In genomic region chr6:132512342-132512637, GRCh38 we compare ENCODE assay signal across 8 cellular contexts. TPM values are rescaled to one million over a fixed set of nuclear protein-coding genes. Genes with fewer than 3 reads are reported as not detected.
A peak's percentile ranks its signal among the peaks of the same experiment; 100 is the strongest.
DNase-seq lines count a peak whose midpoint lies in the region; ATAC-seq and TF ChIP-seq lines count a peak whose summit lies in the region.

No MANE protein-coding gene starts in this region.

- peaks cover 0 to 2% of the 10 kb centered on the region in 2 donors for H3K4me1 ChIP-seq in esophagus (ENCODE audit: control insufficient read depth in 2 of 2, insufficient read depth in 2 of 2, low read length in 1 of 2)

- TF ChIP-seq CTCF in GM06990 (IDR thresholded peaks at IDR 0.05; ENCODE audit: insufficient read depth, low read length, poor library complexity, severe bottlenecking): no peak
- TF ChIP-seq CTCF in GM13976 (IDR thresholded peaks at IDR 0.05; ENCODE audit: borderline replicate concordance, control extremely low read depth, extremely low read depth, insufficient read depth, missing control alignments): no peak

- 0 to 1% methylated on average over 7 of the region's 7 CpGs for WGBS in esophagus, 2 donors

- H3K9me3 ChIP-seq in esophagus (ENCODE audit: control insufficient read depth in 2 of 2, insufficient read depth in 1 of 2, low read depth in 1 of 2, low read length in 1 of 2): no peaks in the 10 kb centered on the region

- DNase-seq in GM06990 (ENCODE audit: extremely low read depth, insufficient read length) (no peak), SIG-M5 (lab: John Stamatoyannopoulos, UW) (peak; percentile 69), pons (ENCODE audit: low spot score) (peak; percentile 74), GM13976 (ENCODE audit: low spot score) (no peak), cerebellar nuclear complex (lab: John Stamatoyannopoulos, UW) (no peak), NCI-H446 treated with DMSO at 0.1 percent for 48 hours (lab: John Stamatoyannopoulos, UW) (no peak)

- in situ Hi-C loops in GM13976 (cut with MboI; ENCODE audit: low sequenced_read_pairs, unreplicated experiment): no loop called here

- ATAC-seq in HG03565 (IDR thresholded peaks at IDR 0.05; ENCODE audit: unreplicated experiment): no peak

- H3K27me3 ChIP-seq in GM06990 (replicated peaks; ENCODE audit: control insufficient read depth, insufficient read depth, low read length) (no peaks in the 10 kb centered on the region), esophagus (ENCODE audit: control insufficient read depth in 1 of 2, insufficient read depth in 2 of 2, low read length in 2 of 2) (no peaks in the 10 kb centered on the region)

- H3K4me3 ChIP-seq in GM06990 (replicated peaks; ENCODE audit: low read depth, low read length) (peak overlapping the region; percentile 84), esophagus (ENCODE audit: low read depth in 1 of 2, low read length in 2 of 2) (peak overlapping the region; percentile 74 to 88)

- peak overlapping the region; percentile 45 to 88 for H3K27ac ChIP-seq in esophagus (ENCODE audit: low read depth in 2 of 2, low read length in 1 of 2)

- peaks cover 5% of the 10 kb centered on the region for H3K36me3 ChIP-seq in GM06990 (ENCODE audit: control insufficient read depth, insufficient read depth, low read length)
- no peaks in the 10 kb centered on the region for H3K36me3 ChIP-seq in esophagus (ENCODE audit: control insufficient read depth in 2 of 2, insufficient read depth in 2 of 2, low read length in 1 of 2)

RNA-seq across cellular contexts. Expression of gene STX7, which starts 0.6 kb away (rescaled TPM):
- polyA plus RNA-seq in esophagus: 10 to 100 TPM in 1 of 2 donors, 1 to 10 TPM in 1; 9.0 to 19.2 TPM

RNA-seq across cellular contexts. Expression of gene TAAR9, which starts 25.8 kb away (rescaled TPM):
- not detected for polyA plus RNA-seq in esophagus

RNA-seq across cellular contexts. Expression of gene TAAR8, which starts 40.2 kb away (rescaled TPM):
- not detected for polyA plus RNA-seq in esophagus

RNA-seq across cellular contexts. Expression of gene TAAR6, which starts 57.8 kb away (rescaled TPM):
- not detected for polyA plus RNA-seq in esophagus

Comparison
In these comparisons a context has a peak if more than half of its experiments do, and no peak if none do; other contexts are left out.
1. DNase-seq: peak in SIG-M5 (single experiment) and pons (single experiment); none in GM06990 (single experiment), GM13976 (single experiment), cerebellar nuclear complex (0 of 2) and NCI-H446 treated with DMSO at 0.1 percent for 48 hours (single experiment).